Comparison of ENCODE assay signal across 13 cellular contexts in genomic region chr4:156615066-156615514, GRCh38.
A peak's percentile ranks its signal among the peaks of the same experiment; 100 is the strongest.
DNase-seq lines count a peak whose midpoint lies in the region; ATAC-seq and TF ChIP-seq lines count a peak whose summit lies in the region.
"Had no signal": no experiment of that assay in that cellular context is flagged by ENCODE, and none has a peak within 500 bp of the region (broad histone marks: within the 10 kb centered on the region; RNA-seq: fewer than 3 reads in every experiment).

No MANE protein-coding gene starts in this region.

- no peaks in the 10 kb centered on the region for H3K36me3 Mint-ChIP-seq in nephron (ENCODE audit: low read depth)
- H3K36me3 Mint-ChIP-seq in CD4-positive, alpha-beta T cell (ENCODE audit: low read depth), result no peaks in the 10 kb centered on the region

- peak overlapping the region in 1 of 3 experiments; percentile 9 for H3K4me3 Mint-ChIP-seq in nephron
- no peak overlapping the region for H3K4me3 Mint-ChIP-seq in CD4-positive, alpha-beta T cell

- H3K9me3 Mint-ChIP-seq in nephron, result no peaks in the 10 kb centered on the region
- peaks cover 2% of the 10 kb centered on the region for H3K9me3 Mint-ChIP-seq in CD4-positive, alpha-beta T cell

- no peaks in the 10 kb centered on the region for H3K27me3 Mint-ChIP-seq in nephron (ENCODE audit: low read depth)
- no peaks in the 10 kb centered on the region for H3K27me3 Mint-ChIP-seq in CD4-positive, alpha-beta T cell

- peak overlapping the region; percentile 60 to 81 (median 75) for H3K27ac Mint-ChIP-seq in nephron
- no peak overlapping the region for H3K27ac Mint-ChIP-seq in CD4-positive, alpha-beta T cell

- peaks cover 20% of the 10 kb centered on the region for H3K4me1 Mint-ChIP-seq in nephron
- no peaks in the 10 kb centered on the region for H3K4me1 Mint-ChIP-seq in CD4-positive, alpha-beta T cell (ENCODE audit: low read depth)

- no peak for TF ChIP-seq CTCF in nephron (IDR thresholded peaks at IDR 0.05; ENCODE audit: unreplicated experiment in 3 of 3)
- no peak for TF ChIP-seq CTCF in CD4-positive, alpha-beta T cell (IDR thresholded peaks at IDR 0.05)

- H3K36me3 ChIP-seq in MG63, result no peaks in the 10 kb centered on the region
- H3K36me3 ChIP-seq: right lobe of liver, transverse colon had no signal

- H3K27ac ChIP-seq in CD4-positive, alpha-beta T cell (ENCODE audit: low read depth, low read length), result no peak overlapping the region
- H3K27ac ChIP-seq: right lobe of liver, transverse colon had no signal

- H3K4me3 ChIP-seq in MG63, result no peak overlapping the region
- H3K4me3 ChIP-seq: right lobe of liver, transverse colon had no signal

- no peaks in the 10 kb centered on the region for H3K27me3 ChIP-seq in MG63
- no peaks in the 10 kb centered on the region for H3K27me3 ChIP-seq in CD4-positive, alpha-beta T cell (ENCODE audit: control insufficient read depth, insufficient read depth, low read length)
- H3K27me3 ChIP-seq: right lobe of liver, transverse colon had no signal

- POLR2A ChIA-PET in CD4-positive, alpha-beta T cell (lab: Charles Lee), result no interaction called here

- CTCF ChIA-PET in CD4-positive, alpha-beta T cell (lab: Charles Lee), result no interaction called here

- peak; percentile 41 for DNase-seq in DMS 273 (lab: John Stamatoyannopoulos, UW; ENCODE audit: unreplicated experiment)
- DNase-seq in MG63, result peak; percentile 38
- DNase-seq in dedifferentiated amniotic fluid mesenchymal stem cell (ENCODE audit: extremely low spot score), result peak; percentile 92
- DNase-seq in CD4-positive, alpha-beta T cell, result no peak
- no peak for DNase-seq in HT-29 (ENCODE audit: low spot score)
- DNase-seq: activated CD4-positive, alpha-beta T cell treated with anti-CD3 and anti-CD28 coated beads for 48 hours; activated effector memory CD4-positive, alpha-beta T cell treated with anti-CD3 and anti-CD28 coated beads, Interleukin-2, amount 50 U/mL, for 16 hours; NCI-H1048; right lobe of liver; transverse colon had no signal

- no peaks in the 10 kb centered on the region for H3K9me3 ChIP-seq in MG63
- no peaks in the 10 kb centered on the region for H3K9me3 ChIP-seq in CD4-positive, alpha-beta T cell (ENCODE audit: control insufficient read depth, low read length)
- H3K9me3 ChIP-seq: right lobe of liver, transverse colon had no signal

- intact Hi-C loops in CD4-positive, alpha-beta T cell (cut with DNase I, micrococcal nuclease), result no loop called here

- ATAC-seq in HG02970 (IDR thresholded peaks at IDR 0.05; ENCODE audit: low FRiP score, unreplicated experiment), result no peak
- ATAC-seq in CD4-positive, alpha-beta T cell (ENCODE audit: poor library complexity), result no peak
- no peak for ATAC-seq in HG03025 (IDR thresholded peaks at IDR 0.05; ENCODE audit: low FRiP score, unreplicated experiment)
- ATAC-seq: right lobe of liver had no signal

Comparison
In these comparisons a context has a peak if more than half of its experiments do, and no peak if none do; other contexts are left out.
1. DNase-seq: peak in DMS 273 (single experiment), MG63 (single experiment) and dedifferentiated amniotic fluid mesenchymal stem cell (single experiment); none in CD4-positive, alpha-beta T cell (0 of 10) and HT-29 (single experiment).